In the genomic region with DNA sequence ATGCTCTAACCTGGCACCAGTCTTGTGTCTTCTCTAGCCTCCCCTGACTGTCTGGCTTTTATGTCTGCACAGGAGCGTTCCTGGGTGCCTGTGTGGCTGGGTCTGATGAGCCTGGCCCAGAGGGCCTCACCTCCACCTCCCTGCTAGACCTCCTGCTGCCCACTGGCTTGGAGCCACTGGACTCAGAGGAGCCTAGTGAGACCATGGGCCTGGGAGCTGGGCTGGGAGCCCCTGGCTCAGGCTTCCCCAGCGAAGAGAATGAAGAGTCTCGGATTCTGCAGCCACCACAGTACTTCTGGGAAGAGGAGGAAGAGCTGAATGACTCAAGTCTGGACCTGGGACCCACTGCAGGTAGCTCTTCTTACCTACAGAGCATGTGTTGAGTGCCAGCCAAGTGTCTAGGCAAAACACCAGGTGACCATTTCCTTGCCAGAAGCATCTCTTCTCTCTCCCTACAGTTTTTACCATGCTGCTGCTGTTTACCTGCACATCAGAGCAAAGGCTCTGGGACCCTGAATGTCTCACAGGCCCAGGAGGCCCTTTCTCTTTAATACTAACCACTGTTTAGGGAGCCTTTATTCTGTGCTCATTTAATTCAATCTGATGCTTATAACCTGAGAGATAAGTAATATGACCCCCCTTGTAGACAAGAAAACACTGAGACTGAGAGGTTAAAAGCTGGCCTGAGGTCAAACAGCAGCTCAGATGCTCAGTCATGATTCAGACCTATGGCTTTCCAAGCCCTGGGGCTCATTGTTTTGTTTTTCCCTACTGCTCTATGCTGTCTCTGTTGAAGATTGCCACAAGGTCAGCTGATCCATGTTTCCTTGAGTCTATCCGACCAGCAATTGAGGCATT, we compare ENCODE assay signal across 15 cellular contexts. TPM values are rescaled to one million over a fixed set of nuclear protein-coding genes. Genes with fewer than 3 reads are reported as not detected.
DNase-seq lines count a peak whose midpoint lies in the region; ATAC-seq and TF ChIP-seq lines count a peak whose summit lies in the region.
"Had no signal": no experiment of that assay in that cellular context is flagged by ENCODE, and none has a peak within 500 bp of the region (broad histone marks: within the 10 kb centered on the region; RNA-seq: fewer than 3 reads in every experiment).

No MANE protein-coding gene starts in this region.

- H2AFZ ChIP-seq in IMR-90 (replicated peaks; ENCODE audit: low read length, poor library complexity): no peak overlapping the region

- intact Hi-C loops in IMR-90 (cut with micrococcal nuclease): no loop called here
- intact Hi-C loops in activated CD4-positive, alpha-beta memory T cell treated with anti-CD3 and anti-CD28 coated beads for 36 hours (cut with micrococcal nuclease): no loop called here

- peaks cover 5% of the 10 kb centered on the region for H3K27me3 ChIP-seq in CD4-positive, CD25-positive, alpha-beta regulatory T cell (ENCODE audit: control insufficient read depth, insufficient read depth, low read length)
- H3K27me3 ChIP-seq in IMR-90 (ENCODE audit: control insufficient read depth, insufficient read depth, low read length): peaks cover 15% of the 10 kb centered on the region
- H3K27me3 ChIP-seq in brain microvascular endothelial cell (replicated peaks): no peaks in the 10 kb centered on the region
- H3K27me3 ChIP-seq: BLaER1, colonic mucosa had no signal

- no peak overlapping the region for H3K4ac ChIP-seq in IMR-90 (ENCODE audit: low read depth, low read length)

- H3K27ac Mint-ChIP-seq in CD4-positive, CD25-positive, alpha-beta regulatory T cell: peak overlapping the region in 2 of 3 donors; percentile 26 to 46
- H3K27ac Mint-ChIP-seq in activated CD4-positive, alpha-beta memory T cell treated with anti-CD3 and anti-CD28 coated beads for 36 hours: no peak overlapping the region
- H3K27ac Mint-ChIP-seq: activated CD4-positive, alpha-beta memory T cell treated with anti-CD3 and anti-CD28 coated beads, Interleukin-2, amount 10 ng/mL, durations not matched to agents 7 days and 5 days; activated naive CD4-positive, alpha-beta T cell treated with anti-CD3 and anti-CD28 coated beads for 36 hours; T-helper 2 cell treated with Interferon-gamma antibody and Interleukin-4, amounts not matched to agents 5 μg/mL and 100 μg/mL, for 36 hours had no signal

- no peak overlapping the region for H3K23ac ChIP-seq in IMR-90 (ENCODE audit: low read depth, low read length)

- H3K4me3 ChIP-seq in CD4-positive, CD25-positive, alpha-beta regulatory T cell (ENCODE audit: low read depth, low read length): no peak overlapping the region
- no peak overlapping the region for H3K4me3 ChIP-seq in IMR-90 (ENCODE audit: insufficient read depth, low read depth, low read length)
- H3K4me3 ChIP-seq in brain microvascular endothelial cell (ENCODE audit: low read depth, low read length): no peak overlapping the region
- H3K4me3 ChIP-seq: BLaER1, colonic mucosa had no signal

- no peak overlapping the region for H3K27ac ChIP-seq in CD4-positive, CD25-positive, alpha-beta regulatory T cell (ENCODE audit: insufficient read depth, low read length, poor library complexity, severe bottlenecking)
- no peak overlapping the region for H3K27ac ChIP-seq in IMR-90 (ENCODE audit: insufficient read depth, low read length)
- no peak overlapping the region for H3K27ac ChIP-seq in brain microvascular endothelial cell
- H3K27ac ChIP-seq: BLaER1, colonic mucosa had no signal

- H3K9ac ChIP-seq in IMR-90 (ENCODE audit: low read depth, low read length): no peak overlapping the region
- H3K9ac ChIP-seq: BLaER1 had no signal

- H3K9me3 Mint-ChIP-seq in CD4-positive, CD25-positive, alpha-beta regulatory T cell: peaks cover 0 to 2% (median 0%) of the 10 kb centered on the region in 7 donors
- no peaks in the 10 kb centered on the region for H3K9me3 Mint-ChIP-seq in activated CD4-positive, alpha-beta memory T cell treated with anti-CD3 and anti-CD28 coated beads for 36 hours
- H3K9me3 Mint-ChIP-seq: activated CD4-positive, alpha-beta memory T cell treated with anti-CD3 and anti-CD28 coated beads, Interleukin-2, amount 10 ng/mL, durations not matched to agents 7 days and 5 days; activated naive CD4-positive, alpha-beta T cell treated with anti-CD3 and anti-CD28 coated beads for 36 hours; T-helper 2 cell treated with Interferon-gamma antibody and Interleukin-4, amounts not matched to agents 5 μg/mL and 100 μg/mL, for 36 hours had no signal

- no peak overlapping the region for H3K56ac ChIP-seq in IMR-90 (ENCODE audit: extremely low read depth, insufficient read depth, low read length)

- H2BK20ac ChIP-seq in IMR-90 (ENCODE audit: low read depth, low read length): no peak overlapping the region

- H4K8ac ChIP-seq in IMR-90 (ENCODE audit: low read depth in 2 of 2, low read length in 2 of 2): no peak overlapping the region

- no peaks in the 10 kb centered on the region for H3K9me1 ChIP-seq in IMR-90 (ENCODE audit: insufficient read depth, low read length)

- no peak overlapping the region for H2AK9ac ChIP-seq in IMR-90 (replicated peaks; ENCODE audit: low read depth, low read length, poor library complexity)

- no peak overlapping the region for H2BK15ac ChIP-seq in IMR-90 (ENCODE audit: low read depth, low read length)

- no peak overlapping the region for H3K14ac ChIP-seq in IMR-90 (replicated peaks; ENCODE audit: low read depth, low read length)

- dilution Hi-C loops in IMR-90 (cut with HindIII; ENCODE audit: low sequenced_read_pairs, unreplicated experiment): no loop called here

- TF ChIP-seq POLR2A in IMR-90 (IDR thresholded peaks at IDR 0.05; ENCODE audit: low read depth, low read length): no peak

- H3K4me3 Mint-ChIP-seq in CD4-positive, CD25-positive, alpha-beta regulatory T cell: no peak overlapping the region
- H3K4me3 Mint-ChIP-seq in activated CD4-positive, alpha-beta memory T cell treated with anti-CD3 and anti-CD28 coated beads for 36 hours: no peak overlapping the region
- H3K4me3 Mint-ChIP-seq: activated CD4-positive, alpha-beta memory T cell treated with anti-CD3 and anti-CD28 coated beads, Interleukin-2, amount 10 ng/mL, durations not matched to agents 7 days and 5 days; activated naive CD4-positive, alpha-beta T cell treated with anti-CD3 and anti-CD28 coated beads for 36 hours; T-helper 2 cell treated with Interferon-gamma antibody and Interleukin-4, amounts not matched to agents 5 μg/mL and 100 μg/mL, for 36 hours had no signal

- H2AK5ac ChIP-seq in IMR-90 (ENCODE audit: low read depth, low read length): no peak overlapping the region

- 100% methylated on average over 1 of the region's 4 CpGs; no CpG with 5 or more reads in 1 of the 2 experiments for WGBS in IMR-90 (ENCODE audit: extremely low coverage in 2 of 2, insufficient read length in 1 of 2), 2 experiments

- peaks cover 0 to 5% (median under 1%) of the 10 kb centered on the region in 4 donors for H3K4me1 Mint-ChIP-seq in CD4-positive, CD25-positive, alpha-beta regulatory T cell
- no peaks in the 10 kb centered on the region for H3K4me1 Mint-ChIP-seq in activated CD4-positive, alpha-beta memory T cell treated with anti-CD3 and anti-CD28 coated beads for 36 hours (ENCODE audit: low read depth)

- H3K18ac ChIP-seq in IMR-90 (ENCODE audit: low read depth, low read length): no peak overlapping the region

- no peak for ATAC-seq in CD4-positive, CD25-positive, alpha-beta regulatory T cell (ENCODE audit: low read depth in 2 of 2)
- ATAC-seq in IMR-90 (ENCODE audit: low read depth) (peak; percentile 88), GM18867 (IDR thresholded peaks at IDR 0.05; ENCODE audit: unreplicated experiment) (no peak), GM19023 (IDR thresholded peaks at IDR 0.05; ENCODE audit: unreplicated experiment) (no peak), HG02981 (IDR thresholded peaks at IDR 0.05; ENCODE audit: unreplicated experiment) (no peak)

- no peak overlapping the region for H4K91ac ChIP-seq in IMR-90 (ENCODE audit: insufficient read depth, low read depth, low read length)

- no peak overlapping the region for H4K5ac ChIP-seq in IMR-90 (ENCODE audit: low read depth, low read length)

- CTCF ChIA-PET in IMR-90 (lab: Yijun Ruan, JAX): interaction anchor here (1.0 kb wide), 1 partner anchor 13 kb away, joined by 3 read pairs; no protein-coding TSS in a partner anchor
- CTCF ChIA-PET in activated CD4-positive, alpha-beta memory T cell treated with anti-CD3 and anti-CD28 coated beads for 36 hours (lab: Charles Lee): interaction anchor here (1.0 kb wide), 1 partner anchor 64 kb away, joined by 3 read pairs; no protein-coding TSS in a partner anchor

- TF ChIP-seq CTCF in IMR-90 (conservative IDR thresholded peaks at IDR 0.05; ENCODE audit: low read depth, low read length) (no peak), brain microvascular endothelial cell (IDR thresholded peaks at IDR 0.05; ENCODE audit: low read depth, low read length, missing control alignments) (no peak)

- peaks cover 5% of the 10 kb centered on the region for H3K36me3 Mint-ChIP-seq in CD4-positive, CD25-positive, alpha-beta regulatory T cell
- H3K36me3 Mint-ChIP-seq in activated CD4-positive, alpha-beta memory T cell treated with anti-CD3 and anti-CD28 coated beads for 36 hours: no peaks in the 10 kb centered on the region

- H2BK120ac ChIP-seq in IMR-90 (ENCODE audit: low read depth, low read length): no peak overlapping the region

- DNase-seq in CD4-positive, CD25-positive, alpha-beta regulatory T cell: no peak
- DNase-seq in IMR-90: peak; percentile 47
- peak; percentile 55 for DNase-seq in brain microvascular endothelial cell
- DNase-seq in kidney tubule cell (ENCODE audit: low spot score): peak; percentile 68
- no peak for DNase-seq in activated CD4-positive, alpha-beta memory T cell treated with anti-CD3 and anti-CD28 coated beads for 36 hours
- DNase-seq: activated CD4-positive, alpha-beta memory T cell treated with anti-CD3 and anti-CD28 coated beads, Interleukin-2, amount 10 ng/mL, durations not matched to agents 7 days and 5 days; activated naive CD4-positive, alpha-beta T cell treated with anti-CD3 and anti-CD28 coated beads for 36 hours; colonic mucosa; GOT3; occipital lobe had no signal

- H3K4me2 ChIP-seq in IMR-90 (ENCODE audit: low read depth, low read length): no peak overlapping the region

- no peaks in the 10 kb centered on the region for H4K20me1 ChIP-seq in IMR-90 (ENCODE audit: insufficient read depth, low read length)

- POLR2A ChIA-PET in IMR-90 (lab: Charles Lee; ENCODE audit: unreplicated experiment): no interaction called here
- POLR2A ChIA-PET in activated CD4-positive, alpha-beta memory T cell treated with anti-CD3 and anti-CD28 coated beads for 36 hours (lab: Charles Lee): no interaction called here

- no peaks in the 10 kb centered on the region for H3K4me1 ChIP-seq in CD4-positive, CD25-positive, alpha-beta regulatory T cell (ENCODE audit: control insufficient read depth, insufficient read depth, low read length, poor library complexity, severe bottlenecking)
- peaks cover 2% of the 10 kb centered on the region; the same call in 1 of the 2 replicates for H3K4me1 ChIP-seq in IMR-90 (ENCODE audit: control insufficient read depth, insufficient read depth, low read length)
- H3K4me1 ChIP-seq: colonic mucosa had no signal

- no peaks in the 10 kb centered on the region for H3K36me3 ChIP-seq in CD4-positive, CD25-positive, alpha-beta regulatory T cell (ENCODE audit: control insufficient read depth, insufficient read depth, low read length)
- no peaks in the 10 kb centered on the region for H3K36me3 ChIP-seq in IMR-90 (ENCODE audit: control insufficient read depth, insufficient read depth, low read length)
- no peaks in the 10 kb centered on the region for H3K36me3 ChIP-seq in brain microvascular endothelial cell (replicated peaks)
- H3K36me3 ChIP-seq: colonic mucosa had no signal

- H3K79me1 ChIP-seq in IMR-90 (ENCODE audit: low read depth in 1 of 2, low read length in 2 of 2): no peaks in the 10 kb centered on the region

- no peak overlapping the region for H2BK5ac ChIP-seq in IMR-90 (ENCODE audit: low read depth, low read length, poor library complexity, severe bottlenecking)

- no peaks in the 10 kb centered on the region for H3K9me3 ChIP-seq in CD4-positive, CD25-positive, alpha-beta regulatory T cell (ENCODE audit: control insufficient read depth in 2 of 2, low read length in 2 of 2)
- no peaks in the 10 kb centered on the region for H3K9me3 ChIP-seq in IMR-90 (ENCODE audit: control insufficient read depth, insufficient read depth, low read length)
- H3K9me3 ChIP-seq: BLaER1, colonic mucosa had no signal

- in situ Hi-C loops in IMR-90 (cut with MboI; ENCODE audit: low sequenced_read_pairs) (no loop called here), brain microvascular endothelial cell (cut with HindIII; ENCODE audit: low pct_ligation_motif_present, low sequenced_read_pairs) (no loop called here)

- no TSS peak for BruUV-seq in IMR-90 (replicated peaks; lab: Mats Ljungman, UMichigan)

- H3K27me3 Mint-ChIP-seq in CD4-positive, CD25-positive, alpha-beta regulatory T cell: no peaks in the 10 kb centered on the region
- no peaks in the 10 kb centered on the region for H3K27me3 Mint-ChIP-seq in activated CD4-positive, alpha-beta memory T cell treated with anti-CD3 and anti-CD28 coated beads for 36 hours
- H3K27me3 Mint-ChIP-seq: activated CD4-positive, alpha-beta memory T cell treated with anti-CD3 and anti-CD28 coated beads, Interleukin-2, amount 10 ng/mL, durations not matched to agents 7 days and 5 days had no signal

- TF ChIP-seq RAD21 in IMR-90 (IDR thresholded peaks at IDR 0.05; ENCODE audit: low read length): no peak

RNA-seq across cellular contexts. Expression of gene PODXL2, which starts 10.4 kb away (rescaled TPM):
- total RNA-seq in CD4-positive, CD25-positive, alpha-beta regulatory T cell: 1.7 TPM
- 1 to 10 TPM in 3 of 4 donors, under 1 TPM in 1; 0.87 to 3.1 (median 2.1) TPM for polyA plus RNA-seq in CD4-positive, CD25-positive, alpha-beta regulatory T cell
- total RNA-seq in IMR-90 (2012; rRNA removed): 1.6 and 1.7 TPM in 2 replicates
- polyA plus RNA-seq in IMR-90 (2012; rRNA removed): 5.4 and 5.8 TPM in 2 replicates
- 2.9 and 6.6 TPM in 2 replicates for polyA plus RNA-seq in IMR-90 (2012; cell fraction: cytosol; rRNA removed)
- 2.4 and 3.5 TPM in 2 replicates for polyA plus RNA-seq in IMR-90 (2012; cell fraction: nucleus; rRNA removed; ENCODE audit: low replicate concordance)
- total RNA-seq in activated CD4-positive, alpha-beta memory T cell treated with anti-CD3 and anti-CD28 coated beads for 36 hours: 1 to 10 TPM; 1.2 to 1.3 TPM

RNA-seq across cellular contexts. Expression of gene ABTB1, which starts 33.4 kb away (rescaled TPM):
- 130 TPM for total RNA-seq in CD4-positive, CD25-positive, alpha-beta regulatory T cell
- 100 to 1,000 TPM; 120 to 129 (median 121) TPM for polyA plus RNA-seq in CD4-positive, CD25-positive, alpha-beta regulatory T cell
- 3.2 and 3.3 TPM in 2 replicates for total RNA-seq in IMR-90 (2012; rRNA removed)
- 23.0 and 25.3 TPM in 2 replicates for polyA plus RNA-seq in IMR-90 (2012; rRNA removed)
- 18.6 and 29.2 TPM in 2 replicates for polyA plus RNA-seq in IMR-90 (2012; cell fraction: cytosol; rRNA removed)
- 139 and 305 TPM in 2 replicates for polyA plus RNA-seq in IMR-90 (2012; cell fraction: nucleus; rRNA removed; ENCODE audit: low replicate concordance)
- total RNA-seq in activated CD4-positive, alpha-beta memory T cell treated with anti-CD3 and anti-CD28 coated beads for 36 hours: 10 to 100 TPM; 14.8 TPM

RNA-seq across cellular contexts. Expression of gene MCM2, which starts 41.2 kb away (rescaled TPM):
- 15.7 TPM for total RNA-seq in CD4-positive, CD25-positive, alpha-beta regulatory T cell
- 10 to 100 TPM; 14.4 to 17.2 (median 16.2) TPM for polyA plus RNA-seq in CD4-positive, CD25-positive, alpha-beta regulatory T cell
- total RNA-seq in IMR-90 (2012; rRNA removed): 68.0 and 73.8 TPM in 2 replicates
- 32.3 and 34.5 TPM in 2 replicates for polyA plus RNA-seq in IMR-90 (2012; rRNA removed)
- 23.1 and 27.5 TPM in 2 replicates for polyA plus RNA-seq in IMR-90 (2012; cell fraction: cytosol; rRNA removed)
- polyA plus RNA-seq in IMR-90 (2012; cell fraction: nucleus; rRNA removed; ENCODE audit: low replicate concordance): 20.7 and 41.8 TPM in 2 replicates
- 100 to 1,000 TPM; 216 to 218 TPM for total RNA-seq in activated CD4-positive, alpha-beta memory T cell treated with anti-CD3 and anti-CD28 coated beads for 36 hours

RNA-seq across cellular contexts. Expression of gene TPRA1, which starts 48.9 kb away (rescaled TPM):
- total RNA-seq in CD4-positive, CD25-positive, alpha-beta regulatory T cell: 15.9 TPM
- 10 to 100 TPM; 14.0 to 27.4 (median 24.5) TPM for polyA plus RNA-seq in CD4-positive, CD25-positive, alpha-beta regulatory T cell
- 15.3 and 17.9 TPM in 2 replicates for total RNA-seq in IMR-90 (2012; rRNA removed)
- polyA plus RNA-seq in IMR-90 (2012; rRNA removed): 40.1 and 40.3 TPM in 2 replicates
- polyA plus RNA-seq in IMR-90 (2012; cell fraction: cytosol; rRNA removed): 26.3 and 64.4 TPM in 2 replicates
- 39.8 and 124 TPM in 2 replicates for polyA plus RNA-seq in IMR-90 (2012; cell fraction: nucleus; rRNA removed; ENCODE audit: low replicate concordance)
- 10 to 100 TPM; 18.7 to 20.9 TPM for total RNA-seq in activated CD4-positive, alpha-beta memory T cell treated with anti-CD3 and anti-CD28 coated beads for 36 hours

Comparison
In these comparisons a context has a peak if more than half of its experiments do, and no peak if none do; other contexts are left out.
1. DNase-seq: peak in IMR-90 (single experiment), brain microvascular endothelial cell (single experiment) and kidney tubule cell (single experiment); none in CD4-positive, CD25-positive, alpha-beta regulatory T cell (0 of 3) and activated CD4-positive, alpha-beta memory T cell treated with anti-CD3 and anti-CD28 coated beads for 36 hours (single experiment).